19 cellular contexts compared by ENCODE assay signal in the genomic region with DNA sequence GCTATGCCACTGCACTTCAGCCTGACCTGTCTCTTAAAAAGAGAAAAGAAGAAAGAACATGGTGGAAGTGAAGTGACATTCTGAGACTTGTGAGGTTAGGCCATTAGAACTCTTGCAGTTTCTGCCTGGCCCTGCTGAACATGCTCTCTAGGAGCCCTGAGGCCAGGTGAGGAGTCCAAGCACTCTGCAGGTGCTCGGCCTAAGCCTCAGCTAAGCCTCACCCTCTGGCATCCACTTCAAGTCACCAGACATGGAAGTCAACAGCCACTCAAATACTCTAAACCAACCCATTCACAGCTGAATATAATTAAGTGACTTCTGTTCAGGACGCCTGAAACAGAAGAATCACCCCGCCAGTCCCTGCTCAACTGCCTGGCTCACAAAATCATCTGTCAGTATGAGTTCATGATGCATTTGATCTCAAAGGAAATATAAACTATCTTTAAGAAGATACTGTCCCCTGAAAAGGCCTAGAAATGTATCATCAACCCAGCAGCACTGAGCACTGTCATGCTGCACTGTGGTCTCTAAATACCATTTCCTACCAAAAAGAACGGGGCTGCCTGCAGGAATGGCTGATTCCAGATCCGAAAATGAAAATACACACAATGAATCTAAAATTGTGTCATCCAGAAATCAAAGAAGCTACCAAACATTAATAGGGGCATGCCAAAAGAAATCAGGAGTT.
DNase-seq lines count a peak whose midpoint lies in the region; ATAC-seq, FAIRE-seq and TF ChIP-seq lines count a peak whose summit lies in the region.
"Had no signal": no experiment of that assay in that cellular context is flagged by ENCODE, and none has a peak within 500 bp of the region (broad histone marks: within the 10 kb centered on the region; RNA-seq: fewer than 3 reads in every experiment).

No MANE protein-coding gene starts in this region.

- intact Hi-C loops in HepG2 (cut with micrococcal nuclease; ENCODE audit: unreplicated experiment), result no loop called here
- intact Hi-C loops in right lobe of liver (cut with DNase I), result no loop called here
- intact Hi-C loops in left lung (cut with DNase I), result no loop called here

- H2AFZ ChIP-seq in HepG2 (ENCODE audit: low read length), result no peak overlapping the region
- H2AFZ ChIP-seq: GM23248 had no signal

- H3K4me3 ChIP-seq in HepG2 (replicated peaks in 1 of 3; ENCODE audit: insufficient read depth in 1 of 3, low read depth in 2 of 3, low read length in 3 of 3), result no peak overlapping the region
- no peak overlapping the region for H3K4me3 ChIP-seq in right lobe of liver
- no peak overlapping the region for H3K4me3 ChIP-seq in left lung
- H3K4me3 ChIP-seq: GM23248 had no signal

- whole genome bisulfite sequencing in HepG2 (ENCODE audit: low lambda C conversion rate), result 87% methylated on average over 4 of the region's 5 CpGs
- WGBS in right lobe of liver (ENCODE audit: insufficient coverage, low coverage, low lambda C conversion rate, missing lambda C conversion rate), result 89% methylated on average over 4 of the region's 5 CpGs

- no TSS peak for BruUV-seq in HepG2 (replicated peaks; lab: Mats Ljungman, UMichigan)

- H3K4me1 ChIP-seq in HepG2 (ENCODE audit: insufficient read depth, low read length), result peaks cover 16% of the 10 kb centered on the region
- no peaks in the 10 kb centered on the region for H3K4me1 ChIP-seq in right lobe of liver
- peaks cover 0 to 20% of the 10 kb centered on the region in 2 donors for H3K4me1 ChIP-seq in left lung
- H3K4me1 ChIP-seq: BE2C had no signal

- ATAC-seq in HepG2 (no peak), right lobe of liver (no peak), left lung (peak; percentile 83), HG02973 (IDR thresholded peaks at IDR 0.05; ENCODE audit: unreplicated experiment) (no peak)

- no peak overlapping the region for H3K9ac ChIP-seq in HepG2 (ENCODE audit: insufficient read depth, low read depth, low read length)
- H3K9ac ChIP-seq: GM23248 had no signal

- H4K20me1 ChIP-seq in HepG2 (ENCODE audit: insufficient read depth, low read length), result no peaks in the 10 kb centered on the region

- H3K4me2 ChIP-seq in HepG2 (ENCODE audit: low read depth, low read length), result no peak overlapping the region

- H3K9me3 ChIP-seq in HepG2 (ENCODE audit: low read length) (peaks cover 11% of the 10 kb centered on the region), right lobe of liver (no peaks in the 10 kb centered on the region), left lung (peaks cover 0 to 2% of the 10 kb centered on the region in 2 donors)
- H3K9me3 ChIP-seq: BE2C had no signal

- H3K27ac ChIP-seq in HepG2 (ENCODE audit: extremely low read length, insufficient read depth, low read length) (no peak overlapping the region), right lobe of liver (no peak overlapping the region), left lung (peak overlapping the region in 1 of 2 donors; percentile 37)
- H3K27ac ChIP-seq: GM23248 had no signal

- no peak for FAIRE-seq in HepG2 (lab: Jason Lieb, UNC)
- FAIRE-seq: G401.6, GM12891, H54, HTR-8/SVneo had no signal

- in situ Hi-C loops in HepG2 (cut with HindIII; ENCODE audit: extremely low pct_ligation_motif_present, low pct_unique_long_range_greater_than_20kb), result no loop called here

- no peak for DNase-seq in HepG2 (ENCODE audit: low spot score)
- no peak for DNase-seq in right lobe of liver
- peak; percentile 41 for DNase-seq in RPMI8226
- no peak for DNase-seq in left lung
- DNase-seq in AML-193 (lab: John Stamatoyannopoulos, UW), result no peak
- no peak for DNase-seq in hepatic stellate cell (ENCODE audit: low spot score)
- DNase-seq: BE2C; C1 segment of cervical spinal cord; CD4-positive, CD25-positive, alpha-beta regulatory T cell; CD8-positive, alpha-beta memory T cell; COR-L47; GM23248; HCEC 1CT; HFFc6 had no signal

- H3K79me2 ChIP-seq in HepG2 (ENCODE audit: insufficient read depth, low read length), result no peaks in the 10 kb centered on the region

- TF ChIP-seq RAD21 in HepG2 (CRISPR knock-in tag; IDR thresholded peaks at IDR 0.05), result no peak

- POLR2A ChIA-PET in HepG2 (lab: Yijun Ruan, JAX), result no interaction called here

- no peaks in the 10 kb centered on the region for H3K36me3 ChIP-seq in HepG2 (replicated peaks in 1 of 2; ENCODE audit: control insufficient read depth in 1 of 2, insufficient read depth in 2 of 2, low read length in 2 of 2)
- no peaks in the 10 kb centered on the region for H3K36me3 ChIP-seq in right lobe of liver
- no peaks in the 10 kb centered on the region for H3K36me3 ChIP-seq in left lung
- H3K36me3 ChIP-seq: BE2C had no signal

- TF ChIP-seq CTCF in HepG2 (CRISPR knock-in tag; IDR thresholded peaks at IDR 0.05) (no peak), right lobe of liver (IDR thresholded peaks at IDR 0.05) (no peak), left lung (IDR thresholded peaks at IDR 0.05) (no peak)

- TF ChIP-seq EP300 in HepG2 (IDR thresholded peaks at IDR 0.05; ENCODE audit: low read depth in 2 of 2, low read length in 2 of 2) (no peak), HepG2 (CRISPR knock-in tag; IDR thresholded peaks at IDR 0.05; ENCODE audit: borderline replicate concordance) (no peak)

- CTCF ChIA-PET in HepG2 (lab: Yijun Ruan, JAX; ENCODE audit: low intra/inter-chr PET ratio, low total read pairs), result no interaction called here

- H3K27me3 ChIP-seq in HepG2 (ENCODE audit: control insufficient read depth in 1 of 2, insufficient read depth in 2 of 2, low read length in 2 of 2) (no peaks in the 10 kb centered on the region), right lobe of liver (no peaks in the 10 kb centered on the region), left lung (no peaks in the 10 kb centered on the region)

- TF ChIP-seq POLR2A in HepG2 (IDR thresholded peaks at IDR 0.05; ENCODE audit: insufficient read depth in 1 of 2, low read depth in 2 of 2, low read length in 2 of 2) (no peak), right lobe of liver (IDR thresholded peaks at IDR 0.05) (no peak)

TF ChIP-seq in HepG2, 621 proteins besides CTCF, POLR2A, EP300 and RAD21:
- TF ChIP-seq ZNF605 (CRISPR knock-in tag; IDR thresholded peaks at IDR 0.05) (peak; percentile 98), ZNF530 (CRISPR knock-in tag; IDR thresholded peaks at IDR 0.05; ENCODE audit: low read depth) (no peak), DNMT1 (CRISPR knock-in tag; IDR thresholded peaks at IDR 0.05) (no peak)
